ENCODE assay signal across 19 cellular contexts in genomic region chr20:4056880-4057279, GRCh38.
"Had no signal": no experiment of that assay in that cellular context is flagged by ENCODE, and none has a peak within 500 bp of the region (broad histone marks: within the 10 kb centered on the region; RNA-seq: fewer than 3 reads in every experiment).

No MANE protein-coding gene starts in this region.

- H3K9me3 ChIP-seq: esophagus muscularis mucosa, pancreas, testis had no signal

- H3K9me3 Mint-ChIP-seq: activated naive CD8-positive, alpha-beta T cell treated with anti-CD3 and anti-CD28 coated beads for 36 hours; activated T-helper 17 cell treated with anti-CD3 and anti-CD28 coated beads, Interleukin-2, amount 50 U/mL, for 72 hours; immature natural killer cell; naive thymus-derived CD8-positive, alpha-beta T cell; stimulated activated effector memory CD8-positive, alpha-beta T cell treated with anti-CD3 and anti-CD28 coated beads, Interleukin-12 subunit alpha, Interleukin-12 subunit beta, amount 100 ng/mL, for 72 hours; type B pancreatic cell had no signal

- H3K27me3 ChIP-seq: esophagus muscularis mucosa, pancreas, testis had no signal

- H3K27me3 Mint-ChIP-seq: activated T-helper 17 cell treated with anti-CD3 and anti-CD28 coated beads, Interleukin-2, amount 50 U/mL, for 72 hours; type B pancreatic cell had no signal

- H3K27ac ChIP-seq: esophagus muscularis mucosa, pancreas, testis, WERI-Rb-1 had no signal

- H3K36me3 ChIP-seq: esophagus muscularis mucosa, pancreas, WERI-Rb-1 had no signal

- H3K36me3 Mint-ChIP-seq: activated naive CD8-positive, alpha-beta T cell treated with anti-CD3 and anti-CD28 coated beads for 36 hours; immature natural killer cell; naive thymus-derived CD8-positive, alpha-beta T cell; stimulated activated effector memory CD8-positive, alpha-beta T cell treated with anti-CD3 and anti-CD28 coated beads, Interleukin-12 subunit alpha, Interleukin-12 subunit beta, amount 100 ng/mL, for 72 hours; type B pancreatic cell had no signal

- H3K4me3 Mint-ChIP-seq: activated naive CD8-positive, alpha-beta T cell treated with anti-CD3 and anti-CD28 coated beads for 36 hours; activated T-helper 17 cell treated with anti-CD3 and anti-CD28 coated beads, Interleukin-2, amount 50 U/mL, for 72 hours; immature natural killer cell; naive thymus-derived CD8-positive, alpha-beta T cell; stimulated activated effector memory CD8-positive, alpha-beta T cell treated with anti-CD3 and anti-CD28 coated beads, Interleukin-12 subunit alpha, Interleukin-12 subunit beta, amount 100 ng/mL, for 72 hours; type B pancreatic cell had no signal

- H3K27ac Mint-ChIP-seq: activated naive CD8-positive, alpha-beta T cell treated with anti-CD3 and anti-CD28 coated beads for 36 hours; activated T-helper 17 cell treated with anti-CD3 and anti-CD28 coated beads, Interleukin-2, amount 50 U/mL, for 72 hours; immature natural killer cell; type B pancreatic cell had no signal

- ATAC-seq: activated T-helper 17 cell treated with anti-CD3 and anti-CD28 coated beads, Interleukin-2, amount 50 U/mL, for 72 hours; naive thymus-derived CD8-positive, alpha-beta T cell; pancreas; sciatic nerve; stimulated activated effector memory CD8-positive, alpha-beta T cell treated with anti-CD3 and anti-CD28 coated beads, Interleukin-12 subunit alpha, Interleukin-12 subunit beta, amount 100 ng/mL, for 72 hours had no signal

- DNase-seq: activated CD4-positive, alpha-beta T cell treated with anti-CD3 and anti-CD28 coated beads for 1 hour; activated CD4-positive, alpha-beta T cell treated with anti-CD3 and anti-CD28 coated beads, Interleukin-2, amount 50 U/mL, for 48 hours; activated naive CD4-positive, alpha-beta T cell; activated naive CD8-positive, alpha-beta T cell treated with anti-CD3 and anti-CD28 coated beads for 36 hours; amniotic stem cell; caudate nucleus; immature natural killer cell; mesendoderm; naive thymus-derived CD8-positive, alpha-beta T cell; pancreas; stimulated activated CD4-positive, alpha-beta T cell treated with anti-CD3 and anti-CD28 coated beads, Interleukin-4, amount 100 ng/mL, for 24 hours; testis; WERI-Rb-1 had no signal

- H3K4me3 ChIP-seq: esophagus muscularis mucosa, pancreas, smooth muscle cell, testis had no signal

- H3K4me1 Mint-ChIP-seq: activated T-helper 17 cell treated with anti-CD3 and anti-CD28 coated beads, Interleukin-2, amount 50 U/mL, for 72 hours; immature natural killer cell; stimulated activated effector memory CD8-positive, alpha-beta T cell treated with anti-CD3 and anti-CD28 coated beads, Interleukin-12 subunit alpha, Interleukin-12 subunit beta, amount 100 ng/mL, for 72 hours had no signal
